ENCODE assay signal across 6 cellular contexts in the genomic region with DNA sequence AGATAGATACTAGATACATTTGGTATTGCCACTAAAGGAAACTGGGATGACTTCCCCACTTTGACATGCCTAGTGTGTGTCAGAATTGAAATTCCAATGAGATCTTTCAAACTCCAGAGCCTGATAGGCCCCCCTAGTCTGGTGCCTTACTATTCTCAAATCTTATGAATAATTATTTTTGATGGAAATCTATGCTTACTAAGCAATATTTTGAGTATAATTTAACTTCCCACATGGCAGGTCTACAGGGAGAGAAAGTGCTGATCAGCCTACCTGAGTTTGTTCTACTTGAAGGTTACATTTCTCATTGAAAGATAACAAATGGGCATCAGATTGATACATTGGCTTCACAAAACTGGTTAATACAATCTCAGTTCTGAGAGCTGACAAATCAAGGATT.
"Had no signal": no experiment of that assay in that cellular context is flagged by ENCODE, and none has a peak within 500 bp of the region (broad histone marks: within the 10 kb centered on the region; RNA-seq: fewer than 3 reads in every experiment).

No MANE protein-coding gene starts in this region.

- FAIRE-seq: HTR-8/SVneo, K562 had no signal

- H3K4me2 ChIP-seq: KMS-11 had no signal

- ATAC-seq: K562 had no signal

- DNase-seq: KBM-7, KG1 had no signal

- H3K4me3 ChIP-seq: K562 had no signal

- H3K9ac ChIP-seq: KMS-11 had no signal

- H3K27ac ChIP-seq: HL-60, KMS-11 had no signal
